ENCODE assay signal across 8 cellular contexts in genomic region chr3:177345049-177345972, GRCh38.
DNase-seq lines count a peak whose midpoint lies in the region; ATAC-seq and TF ChIP-seq lines count a peak whose summit lies in the region.

No MANE protein-coding gene starts in this region.

- H4K20me1 ChIP-seq in BLaER1 treated with 17β-estradiol and CSF1 and Interleukin-3, amounts not matched to agents 10 nM and 100 nM = no peaks in the 10 kb centered on the region

- peaks cover 16 to 100% (median 21%) of the 10 kb centered on the region in 10 experiments for H3K4me1 ChIP-seq in BLaER1 treated with 17β-estradiol and CSF1 and Interleukin-3, amounts not matched to agents 10 nM and 100 nM
- peaks cover 24% of the 10 kb centered on the region for H3K4me1 ChIP-seq in foreskin keratinocyte
- peaks cover 0 to 57% (median 21%) of the 10 kb centered on the region in 4 donors for H3K4me1 ChIP-seq in tibial artery

- H3K27me3 ChIP-seq in BLaER1 treated with 17β-estradiol and CSF1 and Interleukin-3, amounts not matched to agents 10 nM and 100 nM = no peaks in the 10 kb centered on the region
- no peaks in the 10 kb centered on the region for H3K27me3 ChIP-seq in foreskin keratinocyte
- H3K27me3 ChIP-seq in tibial artery = no peaks in the 10 kb centered on the region

- peaks cover 0 to 18% (median 8%) of the 10 kb centered on the region in 11 experiments; a peak in 7 of 22 replicates for H3K9me3 ChIP-seq in BLaER1 treated with 17β-estradiol and CSF1 and Interleukin-3, amounts not matched to agents 10 nM and 100 nM (replicated peaks in 1 of 11)
- H3K9me3 ChIP-seq in tibial artery = no peaks in the 10 kb centered on the region

- intact Hi-C loops in tibial artery (cut with DNase I; ENCODE audit: low total_unique reads) = no loop called here

- ATAC-seq in GM19467 (IDR thresholded peaks at IDR 0.05; ENCODE audit: unreplicated experiment) (peak; percentile 50), foreskin keratinocyte (peak; percentile 99)

- DNase-seq in HS-27A (ENCODE audit: low read depth) = peak; percentile 83
- DNase-seq in RPMI8226 = peak; percentile 66
- DNase-seq in activated effector memory CD4-positive, alpha-beta T cell treated with anti-CD3 and anti-CD28 coated beads, Interleukin-2, amount 50 U/mL, for 16 hours = peak; percentile 86
- peak; percentile 86 to 94 for DNase-seq in foreskin keratinocyte
- peak in 53 of 56 donors; percentile 14 to 85 (median 57) for DNase-seq in nucleus accumbens (lab: John Stamatoyannopoulos, UW)
- DNase-seq in tibial artery = peak; percentile 85 to 89

- H3K4me2 ChIP-seq in BLaER1 treated with 17β-estradiol and CSF1 and Interleukin-3, amounts not matched to agents 10 nM and 100 nM = peak overlapping the region; percentile 35 to 79 (median 68)

- H3K9ac ChIP-seq in BLaER1 treated with 17β-estradiol and CSF1 and Interleukin-3, amounts not matched to agents 10 nM and 100 nM = peak overlapping the region; percentile 3 to 77 (median 67); a peak in 19 of 22 replicates

- TF ChIP-seq CTCF in foreskin keratinocyte (conservative IDR thresholded peaks at IDR 0.05) (no peak), tibial artery (IDR thresholded peaks at IDR 0.05) (no peak)

- H3K4me3 ChIP-seq in BLaER1 treated with 17β-estradiol and CSF1 and Interleukin-3, amounts not matched to agents 10 nM and 100 nM = no peak overlapping the region
- H3K4me3 ChIP-seq in tibial artery = no peak overlapping the region

- H3K27ac ChIP-seq in BLaER1 treated with 17β-estradiol and CSF1 and Interleukin-3, amounts not matched to agents 10 nM and 100 nM = peak overlapping the region; percentile 45 to 95 (median 89); a peak in 21 of 22 replicates
- peak overlapping the region; percentile 27 for H3K27ac ChIP-seq in foreskin keratinocyte
- peak overlapping the region; percentile 68 to 69 for H3K27ac ChIP-seq in tibial artery

- H3K36me3 ChIP-seq in BLaER1 treated with 17β-estradiol and CSF1 and Interleukin-3, amounts not matched to agents 10 nM and 100 nM = no peaks in the 10 kb centered on the region
- no peaks in the 10 kb centered on the region for H3K36me3 ChIP-seq in tibial artery

Comparison
In these comparisons a context has a peak if more than half of its experiments do, and no peak if none do; other contexts are left out.
1. H3K27ac ChIP-seq: peak in every context shown above with its lines; median percentile 89 in BLaER1 treated with 17β-estradiol and CSF1 and Interleukin-3, amounts not matched to agents 10 nM and 100 nM; 68 in tibial artery; 27 in foreskin keratinocyte.